Comparison of ENCODE assay signal across 18 cellular contexts in genomic region chr6:169568314-169569087, GRCh38.
DNase-seq lines count a peak whose midpoint lies in the region; ATAC-seq, FAIRE-seq and TF ChIP-seq lines count a peak whose summit lies in the region.
"Had no signal": no experiment of that assay in that cellular context is flagged by ENCODE, and none has a peak within 500 bp of the region (broad histone marks: within the 10 kb centered on the region; RNA-seq: fewer than 3 reads in every experiment).

No MANE protein-coding gene starts in this region.

- ATAC-seq in GM18867 (IDR thresholded peaks at IDR 0.05; ENCODE audit: unreplicated experiment), result peak; percentile 68
- ATAC-seq in GM21423 (IDR thresholded peaks at IDR 0.05; ENCODE audit: unreplicated experiment), result peak; percentile 52
- peak; percentile 56 for ATAC-seq in HG03354 (IDR thresholded peaks at IDR 0.05; ENCODE audit: poor library complexity, severe bottlenecking, unreplicated experiment)
- ATAC-seq in GM18520 (IDR thresholded peaks at IDR 0.05; ENCODE audit: unreplicated experiment), result no peak
- no peak for ATAC-seq in HG02973 (IDR thresholded peaks at IDR 0.05; ENCODE audit: unreplicated experiment)
- ATAC-seq: left ventricle myocardium superior, upper lobe of right lung had no signal

- no peak for TF ChIP-seq POLR2A in H54 (IDR thresholded peaks at IDR 0.05; ENCODE audit: low read depth, low read length)

- DNase-seq in islet precursor cell (peak; percentile 15), SJCRH30 (no peak), H54 (ENCODE audit: insufficient read length, low spot score) (no peak)
- DNase-seq: activated CD4-positive, CD25-positive, alpha-beta regulatory T cell treated with anti-CD3 and anti-CD28 coated beads, Interleukin-2, amount 50 U/mL, for 72 hours; erythroblast; GDM1; left ventricle myocardium superior; NCI-H1694 treated with DMSO at 0.1 percent for 48 hours; SIG-M5; spleen; stimulated activated naive B cell treated with anti-CD40 and anti-IgM and Interleukin-4, amounts not matched to agents 10 μg/mL and 1 μg/mL and 100 μg/mL, for 72 hours; upper lobe of right lung had no signal

- H3K27ac ChIP-seq in SJCRH30, result no peak overlapping the region
- H3K27ac ChIP-seq: prostate gland, spleen, upper lobe of right lung had no signal

- no peaks in the 10 kb centered on the region; the same call in 1 of the 2 replicates for H3K36me3 ChIP-seq in SJCRH30
- H3K36me3 ChIP-seq: prostate gland, spleen, upper lobe of right lung had no signal

- no peaks in the 10 kb centered on the region for H3K27me3 ChIP-seq in SJCRH30
- H3K27me3 ChIP-seq: spleen, upper lobe of right lung had no signal

- H3K9me3 ChIP-seq in SJCRH30 (replicated peaks), result 0 out of 2 replicates have a peak, but pooled peaks cover 2% of the 10 kb centered on the region
- H3K9me3 ChIP-seq: prostate gland, spleen, upper lobe of right lung had no signal

- no peaks in the 10 kb centered on the region; the same call in 1 of the 2 replicates for H3K4me1 ChIP-seq in SJCRH30
- H3K4me1 ChIP-seq: prostate gland, spleen, upper lobe of right lung had no signal

- H3K4me3 ChIP-seq in SJCRH30, result no peak overlapping the region
- H3K4me3 ChIP-seq: prostate gland, spleen, upper lobe of right lung had no signal

- no peak for FAIRE-seq in H54 (lab: Jason Lieb, UNC)

Comparison
In these comparisons a context has a peak if more than half of its experiments do, and no peak if none do; other contexts are left out.
1. ATAC-seq: peak in GM18867 (single experiment), GM21423 (single experiment) and HG03354 (single experiment); none in GM18520 (single experiment) and HG02973 (single experiment).